In the genomic region with DNA sequence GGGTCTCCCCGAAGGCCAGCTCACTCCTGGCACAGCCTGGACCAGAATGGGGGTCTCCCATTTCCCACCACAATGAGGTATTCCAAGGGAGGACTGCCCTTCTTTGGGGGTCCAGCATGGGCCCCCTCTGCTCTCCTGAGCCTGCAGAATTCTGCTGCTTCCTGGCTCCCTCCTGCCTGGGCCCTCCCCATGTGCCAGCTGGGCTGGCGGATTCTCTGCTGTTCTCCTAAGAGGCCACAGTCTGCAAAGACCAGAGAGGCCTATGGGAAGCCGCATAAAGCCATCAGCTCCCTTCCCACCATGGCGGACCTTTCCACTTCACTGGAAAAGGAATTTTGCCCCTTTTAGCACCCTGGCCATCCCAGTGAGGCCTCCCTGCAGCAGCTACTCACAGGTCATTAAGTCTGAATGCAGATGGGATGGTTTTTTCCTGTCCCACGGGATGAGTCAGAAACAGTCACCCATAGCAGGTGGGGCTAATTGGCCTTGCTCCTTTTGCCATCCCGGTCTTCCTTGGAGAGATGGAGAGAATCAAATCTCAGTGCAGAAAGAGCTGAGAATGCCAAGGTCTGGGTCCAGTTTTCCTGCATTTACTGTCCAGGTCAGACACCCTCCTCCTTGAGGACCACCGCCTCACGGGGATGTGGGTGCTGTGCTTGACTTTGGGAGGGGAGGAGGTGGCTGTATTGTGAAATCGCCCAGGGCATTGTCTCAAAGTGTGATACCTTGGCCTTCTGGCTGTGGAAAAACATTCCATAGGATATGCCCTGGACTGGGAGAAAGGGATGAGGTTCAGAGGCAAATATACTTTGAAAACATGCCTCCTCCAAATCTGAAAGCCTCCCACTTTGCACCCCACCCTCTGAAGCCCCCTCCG, we compare ENCODE assay signal across 13 cellular contexts. TPM values are rescaled to one million over a fixed set of nuclear protein-coding genes. Genes with fewer than 3 reads are reported as not detected.
A peak's percentile ranks its signal among the peaks of the same experiment; 100 is the strongest.
DNase-seq lines count a peak whose midpoint lies in the region; ATAC-seq and TF ChIP-seq lines count a peak whose summit lies in the region.
"Had no signal": no experiment of that assay in that cellular context is flagged by ENCODE, and none has a peak within 500 bp of the region (broad histone marks: within the 10 kb centered on the region; RNA-seq: fewer than 3 reads in every experiment).

No MANE protein-coding gene starts in this region.

- peak overlapping the region; percentile 14 for H3K27ac Mint-ChIP-seq in stimulated activated naive B cell treated with anti-CD40 and anti-IgM and Interleukin-4, amounts not matched to agents 10 μg/mL and 1 μg/mL and 100 μg/mL, for 72 hours
- H3K27ac Mint-ChIP-seq: activated CD4-positive, alpha-beta T cell treated with anti-CD3 and anti-CD28 coated beads for 36 hours had no signal

- no peaks in the 10 kb centered on the region for H3K36me3 ChIP-seq in upper lobe of right lung

- no peak for ATAC-seq in stimulated activated naive B cell treated with anti-CD40 and anti-IgM and Interleukin-4, amounts not matched to agents 10 μg/mL and 1 μg/mL and 100 μg/mL, for 72 hours (replicated peaks)
- ATAC-seq in upper lobe of right lung (no peak), HG03439 (IDR thresholded peaks at IDR 0.05; ENCODE audit: unreplicated experiment) (no peak)
- ATAC-seq: activated CD4-positive, alpha-beta T cell treated with anti-CD3 and anti-CD28 coated beads for 36 hours; left colon had no signal

- CTCF ChIA-PET in RWPE1 (lab: Yijun Ruan, JAX) = interaction anchor here (0.7 to 1.9 kb wide), 5 partner anchors 20 to 515 kb away, joined by 3 to 12 read pairs (median 3); no protein-coding TSS in a partner anchor

- H3K9me3 Mint-ChIP-seq in stimulated activated naive B cell treated with anti-CD40 and anti-IgM and Interleukin-4, amounts not matched to agents 10 μg/mL and 1 μg/mL and 100 μg/mL, for 72 hours = no peaks in the 10 kb centered on the region

- POLR2A ChIA-PET in RWPE1 (lab: Yijun Ruan, JAX; ENCODE audit: low non-redundant PET) = interaction anchor here (0.5 kb wide), 1 partner anchor 58 kb away, joined by 5 read pairs; no protein-coding TSS in a partner anchor

- TF ChIP-seq CTCF in RWPE1 (conservative IDR thresholded peaks at IDR 0.05; ENCODE audit: low read depth) = no peak
- no peak for TF ChIP-seq CTCF in fibroblast of mammary gland (conservative IDR thresholded peaks at IDR 0.05; ENCODE audit: control insufficient read depth, insufficient read depth, low read depth, low read length)
- no peak for TF ChIP-seq CTCF in upper lobe of right lung (IDR thresholded peaks at IDR 0.05)

- H3K4me1 ChIP-seq in upper lobe of right lung = peaks cover 18% of the 10 kb centered on the region

- no peaks in the 10 kb centered on the region for H3K9me3 ChIP-seq in upper lobe of right lung

- H3K4me3 ChIP-seq in fibroblast of mammary gland (ENCODE audit: control insufficient read depth, low read depth, low read length) = no peak overlapping the region
- no peak overlapping the region for H3K4me3 ChIP-seq in upper lobe of right lung

- intact Hi-C loops in upper lobe of right lung (cut with DNase I) = no loop called here

- peak overlapping the region; percentile 69 for H3K27ac ChIP-seq in RWPE1
- H3K27ac ChIP-seq in upper lobe of right lung = no peak overlapping the region

- no peaks in the 10 kb centered on the region for H3K36me3 Mint-ChIP-seq in stimulated activated naive B cell treated with anti-CD40 and anti-IgM and Interleukin-4, amounts not matched to agents 10 μg/mL and 1 μg/mL and 100 μg/mL, for 72 hours

- H3K4me3 Mint-ChIP-seq in stimulated activated naive B cell treated with anti-CD40 and anti-IgM and Interleukin-4, amounts not matched to agents 10 μg/mL and 1 μg/mL and 100 μg/mL, for 72 hours = no peak overlapping the region
- H3K4me3 Mint-ChIP-seq: activated CD4-positive, alpha-beta T cell treated with anti-CD3 and anti-CD28 coated beads for 36 hours had no signal

- H3K4me1 Mint-ChIP-seq in stimulated activated naive B cell treated with anti-CD40 and anti-IgM and Interleukin-4, amounts not matched to agents 10 μg/mL and 1 μg/mL and 100 μg/mL, for 72 hours = peaks cover 0 to 3% of the 10 kb centered on the region in 2 donors
- H3K4me1 Mint-ChIP-seq: activated CD4-positive, alpha-beta T cell treated with anti-CD3 and anti-CD28 coated beads for 36 hours had no signal

- DNase-seq in NCI-H2171 treated with DMSO at 0.1 percent for 48 hours (lab: John Stamatoyannopoulos, UW) (peak; percentile 41), NCI-H2171 (lab: John Stamatoyannopoulos, UW) (no peak), RWPE1 (ENCODE audit: low spot score) (peak; percentile 90), fibroblast of mammary gland (ENCODE audit: low read depth) (peak; percentile 57), NCI-H1105 treated with DMSO at 0.1 percent for 48 hours (lab: John Stamatoyannopoulos, UW) (no peak), upper lobe of right lung (no peak)
- no peak for DNase-seq in stimulated activated naive B cell treated with anti-CD40 and anti-IgM and Interleukin-4, amounts not matched to agents 10 μg/mL and 1 μg/mL and 100 μg/mL, for 72 hours
- DNase-seq: activated CD4-positive, alpha-beta T cell treated with anti-CD3 and anti-CD28 coated beads for 36 hours; left colon; MV-4-11; Right ventricle myocardium superior had no signal

- H3K27me3 Mint-ChIP-seq in stimulated activated naive B cell treated with anti-CD40 and anti-IgM and Interleukin-4, amounts not matched to agents 10 μg/mL and 1 μg/mL and 100 μg/mL, for 72 hours = no peaks in the 10 kb centered on the region
- H3K27me3 Mint-ChIP-seq: activated CD4-positive, alpha-beta T cell treated with anti-CD3 and anti-CD28 coated beads for 36 hours had no signal

- no peaks in the 10 kb centered on the region for H3K27me3 ChIP-seq in upper lobe of right lung

RNA-seq across cellular contexts. Expression of a gene that starts 23.2 kb away (rescaled TPM):
- total RNA-seq in upper lobe of right lung = not detected
- total RNA-seq: activated CD4-positive, alpha-beta T cell treated with anti-CD3 and anti-CD28 coated beads for 36 hours; left colon; posterior vena cava; Right ventricle myocardium superior had no signal

RNA-seq across cellular contexts. Expression of a gene that starts 24.9 kb away (rescaled TPM):
- 4.1 TPM for total RNA-seq in upper lobe of right lung
- total RNA-seq: activated CD4-positive, alpha-beta T cell treated with anti-CD3 and anti-CD28 coated beads for 36 hours had no signal

RNA-seq across cellular contexts. Expression of a gene that starts 34.1 kb away (rescaled TPM):
- 85.1 TPM for total RNA-seq in upper lobe of right lung

Comparison
In these comparisons a context has a peak if more than half of its experiments do, and no peak if none do; other contexts are left out.
1. DNase-seq: peak in NCI-H2171 treated with DMSO at 0.1 percent for 48 hours (single experiment), RWPE1 (single experiment) and fibroblast of mammary gland (single experiment); none in NCI-H2171 (single experiment), stimulated activated naive B cell treated with anti-CD40 and anti-IgM and Interleukin-4, amounts not matched to agents 10 μg/mL and 1 μg/mL and 100 μg/mL, for 72 hours (single experiment), NCI-H1105 treated with DMSO at 0.1 percent for 48 hours (single experiment) and upper lobe of right lung (single experiment).